ENCODE assay signal across 8 cellular contexts in the genomic region with DNA sequence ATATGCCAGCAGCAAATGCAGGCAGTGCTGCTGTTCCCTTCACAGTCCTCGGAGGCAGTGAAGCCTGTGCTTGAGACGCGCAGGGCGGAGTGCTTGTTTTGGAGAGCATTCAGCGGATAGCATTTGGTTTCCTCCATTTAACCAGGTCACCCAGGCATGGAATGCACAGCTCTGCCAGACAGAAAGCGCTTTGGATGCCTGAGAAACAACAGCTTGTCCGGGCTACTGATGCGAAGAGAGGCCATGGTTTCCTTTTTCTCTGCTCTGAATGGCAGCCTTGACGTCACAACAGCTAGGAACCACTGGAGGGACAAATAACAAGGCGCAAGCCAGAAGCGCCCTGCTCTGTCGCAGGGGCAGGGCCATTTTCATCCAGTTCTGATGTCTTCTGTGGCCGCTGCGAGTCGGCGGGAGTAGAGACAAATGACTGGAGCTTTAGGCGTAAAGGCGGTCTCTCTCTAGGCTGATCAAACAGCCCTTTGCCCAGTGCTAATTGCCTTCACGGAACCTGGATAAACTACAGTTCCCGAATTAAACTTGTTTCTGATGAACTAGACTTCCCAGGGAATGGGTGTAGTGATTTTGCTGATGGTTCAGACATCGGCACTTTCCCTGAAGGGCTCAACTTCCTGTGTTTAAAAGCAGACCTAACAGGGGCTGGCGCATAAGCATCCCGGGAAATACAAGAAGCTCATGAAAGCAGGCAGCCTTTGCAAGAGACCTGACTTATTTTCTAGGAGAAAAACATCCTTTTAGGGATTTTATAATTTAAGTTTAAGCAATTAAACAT.
DNase-seq lines count a peak whose midpoint lies in the region; ATAC-seq and TF ChIP-seq lines count a peak whose summit lies in the region.

No MANE protein-coding gene starts in this region.

- H3K9ac ChIP-seq in duodenal mucosa (ENCODE audit: low read depth in 1 of 2, low read length in 2 of 2): peak overlapping the region; percentile 76
- no peak overlapping the region for H3K9ac ChIP-seq in muscle layer of colon (ENCODE audit: low read length)

- H3K4me3 ChIP-seq in AG10803 (ENCODE audit: low read length) (peak overlapping the region; percentile 37), duodenal mucosa (ENCODE audit: low read depth in 1 of 2, low read length in 2 of 2) (peak overlapping the region; percentile 58), muscle layer of colon (ENCODE audit: low read depth in 1 of 2, low read length in 2 of 2) (peak overlapping the region in 1 of 2 donors; percentile 24), vagina (peak overlapping the region; percentile 2 to 5)

- H3K27me3 ChIP-seq in duodenal mucosa (ENCODE audit: control insufficient read depth in 1 of 2, insufficient read depth in 2 of 2, low read length in 2 of 2) (no peaks in the 10 kb centered on the region), muscle layer of colon (ENCODE audit: control insufficient read depth in 1 of 2, insufficient read depth in 2 of 2, low read length in 2 of 2) (no peaks in the 10 kb centered on the region), vagina (no peaks in the 10 kb centered on the region)

- no peak for ATAC-seq in HG03442 (IDR thresholded peaks at IDR 0.05; ENCODE audit: unreplicated experiment)
- ATAC-seq in GM21737 (IDR thresholded peaks at IDR 0.05; ENCODE audit: unreplicated experiment): no peak

- H3K9me3 ChIP-seq in duodenal mucosa (ENCODE audit: control insufficient read depth in 1 of 2, low read length in 2 of 2) (no peaks in the 10 kb centered on the region), muscle layer of colon (ENCODE audit: low read length) (no peaks in the 10 kb centered on the region), vagina (no peaks in the 10 kb centered on the region)

- TF ChIP-seq CTCF in AG10803 (conservative IDR thresholded peaks at IDR 0.05; ENCODE audit: low read length) (no peak; the same call in 1 of the 2 replicates), vagina (IDR thresholded peaks at IDR 0.05) (no peak)

- H3K4me1 ChIP-seq in duodenal mucosa (ENCODE audit: control insufficient read depth in 1 of 2, insufficient read depth in 2 of 2, low read length in 2 of 2) (peaks cover 80 to 86% of the 10 kb centered on the region in 2 donors), muscle layer of colon (ENCODE audit: insufficient read depth, low read length) (peaks cover 28% of the 10 kb centered on the region), vagina (peaks cover 97% of the 10 kb centered on the region)

- no peaks in the 10 kb centered on the region for H3K36me3 ChIP-seq in duodenal mucosa (ENCODE audit: control insufficient read depth in 1 of 2, insufficient read depth in 2 of 2, low read length in 2 of 2)
- H3K36me3 ChIP-seq in muscle layer of colon (ENCODE audit: insufficient read depth, low read length): no peaks in the 10 kb centered on the region
- no peaks in the 10 kb centered on the region for H3K36me3 ChIP-seq in vagina

- DNase-seq in AG10803 (ENCODE audit: low read depth) (peak; percentile 85), NCI-H2227 treated with DMSO at 0.1 percent for 48 hours (lab: John Stamatoyannopoulos, UW) (peak; percentile 88), vagina (ENCODE audit: extremely low spot score in 2 of 2) (peak in 1 of 2 donors; percentile 89), NAMALWA (ENCODE audit: low spot score) (no peak)

- H3K27ac ChIP-seq in duodenal mucosa (ENCODE audit: low read depth, low read length) (peak overlapping the region; percentile 87), muscle layer of colon (ENCODE audit: low read depth, low read length) (peak overlapping the region; percentile 18), vagina (peak overlapping the region; percentile 68)

- intact Hi-C loops in vagina (cut with DNase I): no loop called here

- TF ChIP-seq POLR2A in vagina (IDR thresholded peaks at IDR 0.05): no peak

Comparison
In these comparisons a context has a peak if more than half of its experiments do, and no peak if none do; other contexts are left out.
1. H3K27ac ChIP-seq: peak in every context shown above with its lines; median percentile 87 in duodenal mucosa; 68 in vagina; 18 in muscle layer of colon.